ENCODE assay signal across 1 cellular context in the genomic region with DNA sequence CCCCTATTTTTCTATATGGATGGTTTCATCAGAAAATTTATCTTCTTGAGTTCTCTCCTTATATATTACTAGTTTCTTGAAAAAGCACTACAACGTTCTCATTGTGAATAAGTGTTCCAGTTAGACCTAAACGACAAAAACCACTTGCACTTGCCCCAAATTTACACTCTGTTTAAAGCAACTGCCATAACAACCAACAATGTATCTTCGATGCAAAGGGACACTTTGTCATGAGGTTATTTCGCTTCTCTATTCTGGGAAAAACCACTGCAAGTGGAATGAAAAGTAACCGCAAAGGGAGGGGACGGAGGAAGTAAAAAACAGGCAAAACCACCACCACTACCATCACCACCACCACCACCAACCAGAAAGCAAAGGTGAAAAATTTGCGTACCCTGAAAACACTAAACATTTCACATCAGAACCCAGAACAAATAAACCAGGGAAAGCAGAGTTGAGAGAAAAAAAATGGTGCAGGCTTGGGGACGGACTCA.
A peak's percentile ranks its signal among the peaks of the same experiment; 100 is the strongest.
TF ChIP-seq lines count a peak whose summit lies in the region.

No MANE protein-coding gene starts in this region.

TF ChIP-seq in K562, 482 proteins besides CTCF, POLR2A, EP300 and RAD21 (continued from another document and continues in another):
- TF ChIP-seq, protein P1, sequence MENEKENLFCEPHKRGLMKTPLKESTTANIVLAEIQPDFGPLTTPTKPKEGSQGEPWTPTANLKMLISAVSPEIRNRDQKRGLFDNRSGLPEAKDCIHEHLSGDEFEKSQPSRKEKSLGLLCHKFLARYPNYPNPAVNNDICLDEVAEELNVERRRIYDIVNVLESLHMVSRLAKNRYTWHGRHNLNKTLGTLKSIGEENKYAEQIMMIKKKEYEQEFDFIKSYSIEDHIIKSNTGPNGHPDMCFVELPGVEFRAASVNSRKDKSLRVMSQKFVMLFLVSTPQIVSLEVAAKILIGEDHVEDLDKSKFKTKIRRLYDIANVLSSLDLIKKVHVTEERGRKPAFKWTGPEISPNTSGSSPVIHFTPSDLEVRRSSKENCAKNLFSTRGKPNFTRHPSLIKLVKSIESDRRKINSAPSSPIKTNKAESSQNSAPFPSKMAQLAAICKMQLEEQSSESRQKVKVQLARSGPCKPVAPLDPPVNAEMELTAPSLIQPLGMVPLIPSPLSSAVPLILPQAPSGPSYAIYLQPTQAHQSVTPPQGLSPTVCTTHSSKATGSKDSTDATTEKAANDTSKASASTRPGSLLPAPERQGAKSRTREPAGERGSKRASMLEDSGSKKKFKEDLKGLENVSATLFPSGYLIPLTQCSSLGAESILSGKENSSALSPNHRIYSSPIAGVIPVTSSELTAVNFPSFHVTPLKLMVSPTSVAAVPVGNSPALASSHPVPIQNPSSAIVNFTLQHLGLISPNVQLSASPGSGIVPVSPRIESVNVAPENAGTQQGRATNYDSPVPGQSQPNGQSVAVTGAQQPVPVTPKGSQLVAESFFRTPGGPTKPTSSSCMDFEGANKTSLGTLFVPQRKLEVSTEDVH (IDR thresholded peaks at IDR 0.05; ENCODE audit: low read depth, partially characterized antibody): peak; percentile 66
- TF ChIP-seq NFIC (IDR thresholded peaks at IDR 0.05) (peak; percentile 36), ARID1B (IDR thresholded peaks at IDR 0.05) (peak; percentile 81), POLR2B (IDR thresholded peaks at IDR 0.05; ENCODE audit: low read depth, partially characterized antibody) (peak; percentile 66), MTA1 (IDR thresholded peaks at IDR 0.05; ENCODE audit: borderline replicate concordance) (peak; percentile 90), SREBF2 (CRISPR knock-in tag; IDR thresholded peaks at IDR 0.05) (no peak), SRF (CRISPR knock-in tag; IDR thresholded peaks at IDR 0.05) (no peak), ZNF175 (CRISPR knock-in tag; IDR thresholded peaks at IDR 0.05; ENCODE audit: low read depth) (no peak), ZKSCAN1 (IDR thresholded peaks at IDR 0.05; ENCODE audit: low read depth, low read length) (peak; percentile 77; the same call in 1 of the 2 replicates), ETV6 (IDR thresholded peaks at IDR 0.05; ENCODE audit: borderline replicate concordance in 1 of 2, low read depth in 2 of 2, low read length in 1 of 2) (peak in 1 of 2 experiments; percentile 66; a peak in 1 of 4 replicates), ETV6 (CRISPR knock-in tag; IDR thresholded peaks at IDR 0.05; ENCODE audit: borderline replicate concordance) (no peak), CHD4 (IDR thresholded peaks at IDR 0.05; ENCODE audit: insufficient read depth, insufficient replicate concordance, low read depth, low read length, poor library complexity, severe bottlenecking) (no peak), NBN (IDR thresholded peaks at IDR 0.05; ENCODE audit: low read depth) (peak; percentile 93), RCOR1 (IDR thresholded peaks at IDR 0.05; ENCODE audit: borderline replicate concordance in 1 of 2, low read depth in 2 of 2, low read length in 2 of 2) (peak in 1 of 2 experiments; percentile 82; a peak in 2 of 4 replicates), FOXJ3 (CRISPR knock-in tag; IDR thresholded peaks at IDR 0.05) (peak; percentile 72), SAFB2 (IDR thresholded peaks at IDR 0.05; ENCODE audit: borderline replicate concordance, low read depth, low read length, severe bottlenecking) (no peak), NCOR1 (IDR thresholded peaks at IDR 0.05) (peak; percentile 53), FOXJ2 (tag; IDR thresholded peaks at IDR 0.05) (0 out of 2 replicates have a peak, but pooled peaks have one; percentile 35), HNRNPUL1 (IDR thresholded peaks at IDR 0.05; ENCODE audit: low read length) (no peak), DIDO1 (tag; IDR thresholded peaks at IDR 0.05; ENCODE audit: low read depth) (0 out of 2 replicates have a peak, but pooled peaks have one; percentile 43), ARNT (IDR thresholded peaks at IDR 0.05) (peak; percentile 22 to 76; a peak in 1 of 4 replicates), CSDE1 (IDR thresholded peaks at IDR 0.05) (0 out of 4 replicates have a peak, but pooled peaks of 1 of the 2 experiments have one; percentile 11), LCOR (CRISPR knock-in tag; IDR thresholded peaks at IDR 0.05) (peak; percentile 65; the same call in 1 of the 2 replicates), LEF1 (IDR thresholded peaks at IDR 0.05) (peak; percentile 65; the same call in 1 of the 2 replicates), BRD9 (IDR thresholded peaks at IDR 0.05; ENCODE audit: low read depth, partially characterized antibody) (peak; percentile 89), PHF21A (IDR thresholded peaks at IDR 0.05; ENCODE audit: borderline replicate concordance, low read depth) (peak; percentile 69; the same call in 1 of the 2 replicates), TAF7 (tag; IDR thresholded peaks at IDR 0.05) (peak; percentile 57), FOXM1 (IDR thresholded peaks at IDR 0.05; ENCODE audit: low read depth) (0 out of 2 replicates have a peak, but pooled peaks have one; percentile 28), FOXM1 (CRISPR knock-in tag; IDR thresholded peaks at IDR 0.05; ENCODE audit: low read depth) (no peak), FOXA1 (IDR thresholded peaks at IDR 0.05; ENCODE audit: borderline replicate concordance) (no peak), BACH1 (tag; IDR thresholded peaks at IDR 0.05) (no peak), ATF7 (IDR thresholded peaks at IDR 0.05) (peak; percentile 53; the same call in 1 of the 2 replicates), SOX6 (IDR thresholded peaks at IDR 0.05) (peak; percentile 37; the same call in 1 of the 2 replicates), MCM2 (IDR thresholded peaks at IDR 0.05; ENCODE audit: low read depth) (no peak)
- TF ChIP-seq, protein P2, sequence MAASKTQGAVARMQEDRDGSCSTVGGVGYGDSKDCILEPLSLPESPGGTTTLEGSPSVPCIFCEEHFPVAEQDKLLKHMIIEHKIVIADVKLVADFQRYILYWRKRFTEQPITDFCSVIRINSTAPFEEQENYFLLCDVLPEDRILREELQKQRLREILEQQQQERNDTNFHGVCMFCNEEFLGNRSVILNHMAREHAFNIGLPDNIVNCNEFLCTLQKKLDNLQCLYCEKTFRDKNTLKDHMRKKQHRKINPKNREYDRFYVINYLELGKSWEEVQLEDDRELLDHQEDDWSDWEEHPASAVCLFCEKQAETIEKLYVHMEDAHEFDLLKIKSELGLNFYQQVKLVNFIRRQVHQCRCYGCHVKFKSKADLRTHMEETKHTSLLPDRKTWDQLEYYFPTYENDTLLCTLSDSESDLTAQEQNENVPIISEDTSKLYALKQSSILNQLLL (CRISPR knock-in tag; IDR thresholded peaks at IDR 0.05; ENCODE audit: borderline replicate concordance): no peak
- TF ChIP-seq, protein P3, sequence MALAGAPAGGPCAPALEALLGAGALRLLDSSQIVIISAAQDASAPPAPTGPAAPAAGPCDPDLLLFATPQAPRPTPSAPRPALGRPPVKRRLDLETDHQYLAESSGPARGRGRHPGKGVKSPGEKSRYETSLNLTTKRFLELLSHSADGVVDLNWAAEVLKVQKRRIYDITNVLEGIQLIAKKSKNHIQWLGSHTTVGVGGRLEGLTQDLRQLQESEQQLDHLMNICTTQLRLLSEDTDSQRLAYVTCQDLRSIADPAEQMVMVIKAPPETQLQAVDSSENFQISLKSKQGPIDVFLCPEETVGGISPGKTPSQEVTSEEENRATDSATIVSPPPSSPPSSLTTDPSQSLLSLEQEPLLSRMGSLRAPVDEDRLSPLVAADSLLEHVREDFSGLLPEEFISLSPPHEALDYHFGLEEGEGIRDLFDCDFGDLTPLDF (CRISPR knock-in tag; IDR thresholded peaks at IDR 0.05): no peak
- TF ChIP-seq, protein P4, sequence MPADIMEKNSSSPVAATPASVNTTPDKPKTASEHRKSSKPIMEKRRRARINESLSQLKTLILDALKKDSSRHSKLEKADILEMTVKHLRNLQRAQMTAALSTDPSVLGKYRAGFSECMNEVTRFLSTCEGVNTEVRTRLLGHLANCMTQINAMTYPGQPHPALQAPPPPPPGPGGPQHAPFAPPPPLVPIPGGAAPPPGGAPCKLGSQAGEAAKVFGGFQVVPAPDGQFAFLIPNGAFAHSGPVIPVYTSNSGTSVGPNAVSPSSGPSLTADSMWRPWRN (IDR thresholded peaks at IDR 0.05; ENCODE audit: low read depth): peak; percentile 68
- TF ChIP-seq, protein P5, sequence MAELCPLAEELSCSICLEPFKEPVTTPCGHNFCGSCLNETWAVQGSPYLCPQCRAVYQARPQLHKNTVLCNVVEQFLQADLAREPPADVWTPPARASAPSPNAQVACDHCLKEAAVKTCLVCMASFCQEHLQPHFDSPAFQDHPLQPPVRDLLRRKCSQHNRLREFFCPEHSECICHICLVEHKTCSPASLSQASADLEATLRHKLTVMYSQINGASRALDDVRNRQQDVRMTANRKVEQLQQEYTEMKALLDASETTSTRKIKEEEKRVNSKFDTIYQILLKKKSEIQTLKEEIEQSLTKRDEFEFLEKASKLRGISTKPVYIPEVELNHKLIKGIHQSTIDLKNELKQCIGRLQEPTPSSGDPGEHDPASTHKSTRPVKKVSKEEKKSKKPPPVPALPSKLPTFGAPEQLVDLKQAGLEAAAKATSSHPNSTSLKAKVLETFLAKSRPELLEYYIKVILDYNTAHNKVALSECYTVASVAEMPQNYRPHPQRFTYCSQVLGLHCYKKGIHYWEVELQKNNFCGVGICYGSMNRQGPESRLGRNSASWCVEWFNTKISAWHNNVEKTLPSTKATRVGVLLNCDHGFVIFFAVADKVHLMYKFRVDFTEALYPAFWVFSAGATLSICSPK (IDR thresholded peaks at IDR 0.05; ENCODE audit: borderline replicate concordance): 0 out of 2 replicates have a peak, but pooled peaks have one; percentile 53
- TF ChIP-seq, protein P6, sequence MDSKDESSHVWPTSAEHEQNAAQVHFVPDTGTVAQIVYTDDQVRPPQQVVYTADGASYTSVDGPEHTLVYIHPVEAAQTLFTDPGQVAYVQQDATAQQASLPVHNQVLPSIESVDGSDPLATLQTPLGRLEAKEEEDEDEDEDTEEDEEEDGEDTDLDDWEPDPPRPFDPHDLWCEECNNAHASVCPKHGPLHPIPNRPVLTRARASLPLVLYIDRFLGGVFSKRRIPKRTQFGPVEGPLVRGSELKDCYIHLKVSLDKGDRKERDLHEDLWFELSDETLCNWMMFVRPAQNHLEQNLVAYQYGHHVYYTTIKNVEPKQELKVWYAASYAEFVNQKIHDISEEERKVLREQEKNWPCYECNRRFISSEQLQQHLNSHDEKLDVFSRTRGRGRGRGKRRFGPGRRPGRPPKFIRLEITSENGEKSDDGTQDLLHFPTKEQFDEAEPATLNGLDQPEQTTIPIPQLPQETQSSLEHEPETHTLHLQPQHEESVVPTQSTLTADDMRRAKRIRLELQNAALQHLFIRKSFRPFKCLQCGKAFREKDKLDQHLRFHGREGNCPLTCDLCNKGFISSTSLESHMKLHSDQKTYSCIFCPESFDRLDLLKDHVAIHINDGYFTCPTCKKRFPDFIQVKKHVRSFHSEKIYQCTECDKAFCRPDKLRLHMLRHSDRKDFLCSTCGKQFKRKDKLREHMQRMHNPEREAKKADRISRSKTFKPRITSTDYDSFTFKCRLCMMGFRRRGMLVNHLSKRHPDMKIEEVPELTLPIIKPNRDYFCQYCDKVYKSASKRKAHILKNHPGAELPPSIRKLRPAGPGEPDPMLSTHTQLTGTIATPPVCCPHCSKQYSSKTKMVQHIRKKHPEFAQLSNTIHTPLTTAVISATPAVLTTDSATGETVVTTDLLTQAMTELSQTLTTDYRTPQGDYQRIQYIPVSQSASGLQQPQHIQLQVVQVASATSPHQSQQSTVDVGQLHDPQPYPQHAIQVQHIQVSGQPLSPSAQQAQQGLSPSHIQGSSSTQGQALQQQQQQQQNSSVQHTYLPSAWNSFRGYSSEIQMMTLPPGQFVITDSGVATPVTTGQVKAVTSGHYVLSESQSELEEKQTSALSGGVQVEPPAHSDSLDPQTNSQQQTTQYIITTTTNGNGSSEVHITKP (IDR thresholded peaks at IDR 0.05; ENCODE audit: partially characterized antibody): peak; percentile 96
- TF ChIP-seq, protein P7, sequence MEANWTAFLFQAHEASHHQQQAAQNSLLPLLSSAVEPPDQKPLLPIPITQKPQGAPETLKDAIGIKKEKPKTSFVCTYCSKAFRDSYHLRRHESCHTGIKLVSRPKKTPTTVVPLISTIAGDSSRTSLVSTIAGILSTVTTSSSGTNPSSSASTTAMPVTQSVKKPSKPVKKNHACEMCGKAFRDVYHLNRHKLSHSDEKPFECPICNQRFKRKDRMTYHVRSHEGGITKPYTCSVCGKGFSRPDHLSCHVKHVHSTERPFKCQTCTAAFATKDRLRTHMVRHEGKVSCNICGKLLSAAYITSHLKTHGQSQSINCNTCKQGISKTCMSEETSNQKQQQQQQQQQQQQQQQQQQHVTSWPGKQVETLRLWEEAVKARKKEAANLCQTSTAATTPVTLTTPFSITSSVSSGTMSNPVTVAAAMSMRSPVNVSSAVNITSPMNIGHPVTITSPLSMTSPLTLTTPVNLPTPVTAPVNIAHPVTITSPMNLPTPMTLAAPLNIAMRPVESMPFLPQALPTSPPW (CRISPR knock-in tag; IDR thresholded peaks at IDR 0.05): peak; percentile 37; the same call in 1 of the 2 replicates
- TF ChIP-seq, protein P8, sequence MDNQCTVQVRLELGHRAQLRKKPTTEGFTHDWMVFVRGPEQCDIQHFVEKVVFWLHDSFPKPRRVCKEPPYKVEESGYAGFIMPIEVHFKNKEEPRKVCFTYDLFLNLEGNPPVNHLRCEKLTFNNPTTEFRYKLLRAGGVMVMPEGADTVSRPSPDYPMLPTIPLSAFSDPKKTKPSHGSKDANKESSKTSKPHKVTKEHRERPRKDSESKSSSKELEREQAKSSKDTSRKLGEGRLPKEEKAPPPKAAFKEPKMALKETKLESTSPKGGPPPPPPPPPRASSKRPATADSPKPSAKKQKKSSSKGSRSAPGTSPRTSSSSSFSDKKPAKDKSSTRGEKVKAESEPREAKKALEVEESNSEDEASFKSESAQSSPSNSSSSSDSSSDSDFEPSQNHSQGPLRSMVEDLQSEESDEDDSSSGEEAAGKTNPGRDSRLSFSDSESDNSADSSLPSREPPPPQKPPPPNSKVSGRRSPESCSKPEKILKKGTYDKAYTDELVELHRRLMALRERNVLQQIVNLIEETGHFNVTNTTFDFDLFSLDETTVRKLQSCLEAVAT (IDR thresholded peaks at IDR 0.05): peak; percentile 83 to 99; a peak in 3 of 4 replicates
